In the genomic region with DNA sequence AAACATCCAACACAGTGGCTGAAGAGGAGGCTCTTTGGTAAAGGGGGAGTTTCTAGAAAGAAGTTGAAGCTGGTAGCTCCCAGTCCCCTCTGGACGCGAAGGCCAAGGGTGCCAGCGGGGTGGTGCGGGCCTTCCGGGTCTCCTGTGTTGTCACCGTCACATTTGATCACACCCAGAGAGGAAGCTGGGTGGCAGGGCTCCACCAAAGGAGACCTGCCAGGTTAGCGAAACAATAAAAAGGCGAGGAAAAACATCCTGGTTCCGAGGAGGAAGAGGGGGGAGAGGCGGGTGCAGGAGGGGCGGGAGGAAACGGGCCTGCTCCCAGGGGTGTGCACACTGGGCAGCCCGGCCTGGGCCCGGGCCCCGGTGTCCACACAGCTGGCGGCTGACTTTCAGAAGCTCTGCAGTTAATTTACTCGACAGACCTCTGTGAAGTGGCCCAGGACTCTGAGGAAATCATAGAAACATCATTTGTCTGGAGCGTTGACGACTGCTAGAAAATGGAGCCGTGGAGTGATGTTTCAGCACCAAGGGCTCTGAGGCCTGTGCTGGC, we compare ENCODE assay signal across 11 cellular contexts. TPM values are rescaled to one million over a fixed set of nuclear protein-coding genes. Genes with fewer than 3 reads are reported as not detected.
DNase-seq lines count a peak whose midpoint lies in the region; ATAC-seq and TF ChIP-seq lines count a peak whose summit lies in the region.
"Had no signal": no experiment of that assay in that cellular context is flagged by ENCODE, and none has a peak within 500 bp of the region (broad histone marks: within the 10 kb centered on the region; RNA-seq: fewer than 3 reads in every experiment).

No MANE protein-coding gene starts in this region.

- DNase-seq in IMR-90 (no peak), mesenchymal stem cell (peak; percentile 45), spleen (no peak), NCI-H2029 treated with DMSO at 0.1 percent for 48 hours (lab: John Stamatoyannopoulos, UW) (no peak), CD14-positive monocyte (ENCODE audit: low spot score) (no peak), pons (ENCODE audit: low spot score) (no peak)
- DNase-seq: amniotic stem cell, NCI-H2171 had no signal

- H3K9me1 ChIP-seq in IMR-90 (ENCODE audit: insufficient read depth, low read length) = peaks cover 37% of the 10 kb centered on the region

- TF ChIP-seq CTCF in IMR-90 (conservative IDR thresholded peaks at IDR 0.05; ENCODE audit: low read depth, low read length) (no peak), spleen (IDR thresholded peaks at IDR 0.05 in 8 of 11, conservative IDR thresholded peaks at IDR 0.05 in 3 of 11) (no peak), CD14-positive monocyte (IDR thresholded peaks at IDR 0.05) (no peak)

- H3K27ac ChIP-seq in IMR-90 (ENCODE audit: insufficient read depth, low read length) (no peak overlapping the region), esophagus (ENCODE audit: low read depth in 2 of 2, low read length in 1 of 2) (peak overlapping the region; percentile 86 to 90), mesenchymal stem cell (ENCODE audit: low read length, poor library complexity, severe bottlenecking) (no peak overlapping the region), spleen (peak overlapping the region; percentile 38 to 91 (median 83))

- whole genome bisulfite sequencing in IMR-90 (ENCODE audit: extremely low coverage in 2 of 2, insufficient read length in 1 of 2), 2 experiments = 66% methylated on average over 12 of the region's 20 CpGs; no CpG with 5 or more reads in 1 of the 2 experiments
- 56 to 64% methylated on average over 20 of the region's 20 CpGs for WGBS in esophagus, 2 donors
- WGBS in mesenchymal stem cell = 67% methylated on average over 20 of the region's 20 CpGs
- 66 to 76% (median 70%) methylated on average over 20 of the region's 20 CpGs for WGBS in spleen, 5 donors

- no peak overlapping the region; the same call in 1 of the 2 replicates for H4K5ac ChIP-seq in IMR-90 (ENCODE audit: low read depth, low read length)

- H2AFZ ChIP-seq in IMR-90 (replicated peaks; ENCODE audit: low read length, poor library complexity) (peak overlapping the region; percentile 6), mesenchymal stem cell (ENCODE audit: low read depth, low read length) (no peak overlapping the region)

- H3K9me3 Mint-ChIP-seq in CD14-positive monocyte = no peaks in the 10 kb centered on the region

- H3K36me3 Mint-ChIP-seq in CD14-positive monocyte = peaks cover 0 to 5% of the 10 kb centered on the region in 2 donors

- no peak for TF ChIP-seq POLR2A in IMR-90 (IDR thresholded peaks at IDR 0.05; ENCODE audit: low read depth, low read length)
- no peak for TF ChIP-seq POLR2A in spleen (IDR thresholded peaks at IDR 0.05)

- peak overlapping the region; percentile 38; the same call in 1 of the 2 replicates for H3K4ac ChIP-seq in IMR-90 (ENCODE audit: low read depth, low read length)
- peak overlapping the region in 1 of 2 experiments; percentile 43 for H3K4ac ChIP-seq in mesenchymal stem cell (ENCODE audit: low read depth in 1 of 2, low read length in 2 of 2)

- H2BK5ac ChIP-seq in IMR-90 (ENCODE audit: low read depth, low read length, poor library complexity, severe bottlenecking) (no peak overlapping the region), mesenchymal stem cell (ENCODE audit: low read depth, low read length, poor library complexity, severe bottlenecking) (no peak overlapping the region)

- dilution Hi-C loops in IMR-90 (cut with HindIII; ENCODE audit: low sequenced_read_pairs, unreplicated experiment) = no loop called here

- intact Hi-C loops in IMR-90 (cut with micrococcal nuclease) (loop anchor here (2.0 kb wide), 1 partner anchor 395 kb away; no protein-coding TSS in a partner anchor), spleen (cut with DNase I; ENCODE audit: low total_unique reads) (no loop called here), CD14-positive monocyte (cut with micrococcal nuclease) (no loop called here)

- H3K4me2 ChIP-seq in IMR-90 (ENCODE audit: low read depth, low read length) (peak overlapping the region; percentile 72; the same call in 1 of the 2 replicates), mesenchymal stem cell (ENCODE audit: low read length, poor library complexity, severe bottlenecking) (no peak overlapping the region)

- H3K9me3 ChIP-seq in IMR-90 (ENCODE audit: control insufficient read depth, insufficient read depth, low read length) (no peaks in the 10 kb centered on the region), esophagus (ENCODE audit: control insufficient read depth in 2 of 2, insufficient read depth in 1 of 2, low read depth in 1 of 2, low read length in 1 of 2) (no peaks in the 10 kb centered on the region), mesenchymal stem cell (ENCODE audit: control insufficient read depth, low read length) (no peaks in the 10 kb centered on the region), spleen (no peaks in the 10 kb centered on the region)

- POLR2A ChIA-PET in IMR-90 (lab: Charles Lee; ENCODE audit: unreplicated experiment) = no interaction called here

- no peak overlapping the region for H2AK5ac ChIP-seq in IMR-90 (ENCODE audit: low read depth, low read length)
- H2AK5ac ChIP-seq in mesenchymal stem cell (ENCODE audit: low read length, severe bottlenecking) = peak overlapping the region; percentile 39

- no peak overlapping the region for H3K56ac ChIP-seq in IMR-90 (ENCODE audit: extremely low read depth, insufficient read depth, low read length)

- no peak overlapping the region for H2BK20ac ChIP-seq in IMR-90 (ENCODE audit: low read depth, low read length)

- H2BK120ac ChIP-seq in IMR-90 (ENCODE audit: low read depth, low read length) = peak overlapping the region; percentile 39; the same call in 1 of the 2 replicates
- peak overlapping the region; percentile 11 for H2BK120ac ChIP-seq in mesenchymal stem cell (ENCODE audit: low read depth, low read length)

- peak overlapping the region; percentile 26; the same call in 1 of the 2 replicates for H3K23ac ChIP-seq in IMR-90 (ENCODE audit: low read depth, low read length)
- no peak overlapping the region for H3K23ac ChIP-seq in mesenchymal stem cell (ENCODE audit: low read length in 2 of 2)

- ATAC-seq in IMR-90 (ENCODE audit: low read depth) = no peak
- ATAC-seq in GM21390 (IDR thresholded peaks at IDR 0.05; ENCODE audit: unreplicated experiment) = no peak
- ATAC-seq: K562 had no signal

- peaks cover 0 to 1% (median 0%) of the 10 kb centered on the region in 3 donors for H3K27me3 Mint-ChIP-seq in CD14-positive monocyte (ENCODE audit: low read depth in 3 of 3)

- peak overlapping the region in 1 of 7 donors; percentile 31 for H3K27ac Mint-ChIP-seq in CD14-positive monocyte

- no peak overlapping the region for H3K4me3 Mint-ChIP-seq in CD14-positive monocyte

- peaks cover 94% of the 10 kb centered on the region for H4K20me1 ChIP-seq in IMR-90 (ENCODE audit: insufficient read depth, low read length)

- in situ Hi-C loops in IMR-90 (cut with MboI; ENCODE audit: low sequenced_read_pairs) = loop anchor here (10.0 kb wide), 1 partner anchor 391 kb away; no protein-coding TSS in a partner anchor

- H3K4me1 ChIP-seq in IMR-90 (ENCODE audit: control insufficient read depth, insufficient read depth, low read length) (peaks cover 46% of the 10 kb centered on the region), esophagus (ENCODE audit: control insufficient read depth in 2 of 2, insufficient read depth in 2 of 2, low read length in 1 of 2) (peaks cover 0 to 9% of the 10 kb centered on the region in 2 donors), mesenchymal stem cell (ENCODE audit: control insufficient read depth, insufficient read depth, low read depth, low read length) (peaks cover 24% of the 10 kb centered on the region), spleen (peaks cover 23 to 100% (median 68%) of the 10 kb centered on the region in 6 donors)

- peak overlapping the region; percentile 29 for H2AK9ac ChIP-seq in IMR-90 (replicated peaks; ENCODE audit: low read depth, low read length, poor library complexity)

- H3K18ac ChIP-seq in IMR-90 (ENCODE audit: low read depth, low read length) = no peak overlapping the region
- H3K18ac ChIP-seq in mesenchymal stem cell (ENCODE audit: low read depth in 1 of 2, low read length in 2 of 2) = peak overlapping the region; percentile 56 to 57

- H4K8ac ChIP-seq in IMR-90 (ENCODE audit: low read depth in 2 of 2, low read length in 2 of 2) = no peak overlapping the region
- H4K8ac ChIP-seq in mesenchymal stem cell (ENCODE audit: low read length) = peak overlapping the region; percentile 19

- H4K91ac ChIP-seq in IMR-90 (ENCODE audit: insufficient read depth, low read depth, low read length) (no peak overlapping the region), mesenchymal stem cell (ENCODE audit: low read length) (no peak overlapping the region)

- BruUV-seq in IMR-90 (replicated peaks; lab: Mats Ljungman, UMichigan) = no TSS peak

- no peak for TF ChIP-seq RAD21 in IMR-90 (IDR thresholded peaks at IDR 0.05; ENCODE audit: low read length)

- H3K4me3 ChIP-seq in IMR-90 (ENCODE audit: insufficient read depth, low read depth, low read length) (no peak overlapping the region), esophagus (ENCODE audit: low read depth in 1 of 2, low read length in 2 of 2) (no peak overlapping the region), mesenchymal stem cell (ENCODE audit: insufficient read depth in 1 of 2, low read depth in 1 of 2, low read length in 2 of 2) (peak overlapping the region in 1 of 2 experiments; percentile 58), spleen (no peak overlapping the region)
- H3K4me3 ChIP-seq: K562 had no signal

- H3K27me3 ChIP-seq in IMR-90 (ENCODE audit: control insufficient read depth, insufficient read depth, low read length) = no peaks in the 10 kb centered on the region
- no peaks in the 10 kb centered on the region for H3K27me3 ChIP-seq in esophagus (ENCODE audit: control insufficient read depth in 1 of 2, insufficient read depth in 2 of 2, low read length in 2 of 2)
- H3K27me3 ChIP-seq in mesenchymal stem cell (ENCODE audit: control insufficient read depth in 1 of 2, insufficient read depth in 1 of 2, low read length in 2 of 2) = no peaks in the 10 kb centered on the region
- no peaks in the 10 kb centered on the region for H3K27me3 ChIP-seq in spleen (replicated peaks in 1 of 7)

- H3K14ac ChIP-seq in IMR-90 (replicated peaks; ENCODE audit: low read depth, low read length) (peak overlapping the region; percentile 46), mesenchymal stem cell (ENCODE audit: low read length in 2 of 2) (no peak overlapping the region)

- H2BK12ac ChIP-seq in mesenchymal stem cell (ENCODE audit: low read length in 2 of 2) = no peak overlapping the region

- H3K36me3 ChIP-seq in IMR-90 (ENCODE audit: control insufficient read depth, insufficient read depth, low read length) = peaks cover 30% of the 10 kb centered on the region
- no peaks in the 10 kb centered on the region for H3K36me3 ChIP-seq in esophagus (ENCODE audit: control insufficient read depth in 2 of 2, insufficient read depth in 2 of 2, low read length in 1 of 2)
- peaks cover 14 to 22% of the 10 kb centered on the region in 2 experiments for H3K36me3 ChIP-seq in mesenchymal stem cell (ENCODE audit: control insufficient read depth in 1 of 2, insufficient read depth in 2 of 2, low read depth in 1 of 2, low read length in 2 of 2)
- H3K36me3 ChIP-seq in spleen = peaks cover 0 to 15% (median 2%) of the 10 kb centered on the region in 6 donors

- H3K4me1 Mint-ChIP-seq in CD14-positive monocyte = peaks cover 2% of the 10 kb centered on the region

- H2BK15ac ChIP-seq in IMR-90 (ENCODE audit: low read depth, low read length) (no peak overlapping the region), mesenchymal stem cell (ENCODE audit: low read depth, poor library complexity, severe bottlenecking) (no peak overlapping the region)

- CTCF ChIA-PET in IMR-90 (lab: Yijun Ruan, JAX) = no interaction called here

- H3K79me1 ChIP-seq in IMR-90 (ENCODE audit: low read depth in 1 of 2, low read length in 2 of 2) = peaks cover 40 to 92% of the 10 kb centered on the region in 2 experiments
- H3K79me1 ChIP-seq in mesenchymal stem cell (replicated peaks; ENCODE audit: low read length, poor library complexity, severe bottlenecking) = peaks cover 29% of the 10 kb centered on the region

- H3K9ac ChIP-seq in IMR-90 (ENCODE audit: low read depth, low read length) (no peak overlapping the region), mesenchymal stem cell (ENCODE audit: low read length) (peak overlapping the region; percentile 83)

RNA-seq across cellular contexts. Expression of gene HEG1, which starts 12.1 kb away (rescaled TPM):
- 23.9 and 25.6 TPM in 2 replicates for total RNA-seq in IMR-90 (2012; rRNA removed)
- polyA plus RNA-seq in IMR-90 (2012; rRNA removed) = 36.3 and 43.4 TPM in 2 replicates
- 26.1 and 37.9 TPM in 2 replicates for polyA plus RNA-seq in IMR-90 (2012; cell fraction: cytosol; rRNA removed)
- 30.7 and 53.5 TPM in 2 replicates for polyA plus RNA-seq in IMR-90 (2012; cell fraction: nucleus; rRNA removed; ENCODE audit: low replicate concordance)
- 1 to 10 TPM; 3.1 to 6.0 TPM for polyA plus RNA-seq in esophagus
- polyA plus RNA-seq in mesenchymal stem cell (2013, experiment 1 of 2) = 134 TPM
- 130 TPM for polyA plus RNA-seq in mesenchymal stem cell (2013, experiment 2 of 2)
- 10 to 100 TPM; 52.1 to 87.9 (median 74.4) TPM for total RNA-seq in spleen
- polyA plus RNA-seq in spleen = 1 to 10 TPM; 3.1 to 6.3 (median 3.4) TPM
- under 1 TPM; 0.28 to 0.69 TPM for polyA plus RNA-seq in CD14-positive monocyte
- polyA plus RNA-seq: K562 had no signal

Comparison
In these comparisons a context has a peak if more than half of its experiments do, and no peak if none do; other contexts are left out.
1. H3K27ac ChIP-seq: peak in esophagus (2 of 2) and spleen (8 of 8); none in IMR-90 (single experiment) and mesenchymal stem cell (single experiment).